8 cellular contexts compared by ENCODE assay signal in the genomic region with DNA sequence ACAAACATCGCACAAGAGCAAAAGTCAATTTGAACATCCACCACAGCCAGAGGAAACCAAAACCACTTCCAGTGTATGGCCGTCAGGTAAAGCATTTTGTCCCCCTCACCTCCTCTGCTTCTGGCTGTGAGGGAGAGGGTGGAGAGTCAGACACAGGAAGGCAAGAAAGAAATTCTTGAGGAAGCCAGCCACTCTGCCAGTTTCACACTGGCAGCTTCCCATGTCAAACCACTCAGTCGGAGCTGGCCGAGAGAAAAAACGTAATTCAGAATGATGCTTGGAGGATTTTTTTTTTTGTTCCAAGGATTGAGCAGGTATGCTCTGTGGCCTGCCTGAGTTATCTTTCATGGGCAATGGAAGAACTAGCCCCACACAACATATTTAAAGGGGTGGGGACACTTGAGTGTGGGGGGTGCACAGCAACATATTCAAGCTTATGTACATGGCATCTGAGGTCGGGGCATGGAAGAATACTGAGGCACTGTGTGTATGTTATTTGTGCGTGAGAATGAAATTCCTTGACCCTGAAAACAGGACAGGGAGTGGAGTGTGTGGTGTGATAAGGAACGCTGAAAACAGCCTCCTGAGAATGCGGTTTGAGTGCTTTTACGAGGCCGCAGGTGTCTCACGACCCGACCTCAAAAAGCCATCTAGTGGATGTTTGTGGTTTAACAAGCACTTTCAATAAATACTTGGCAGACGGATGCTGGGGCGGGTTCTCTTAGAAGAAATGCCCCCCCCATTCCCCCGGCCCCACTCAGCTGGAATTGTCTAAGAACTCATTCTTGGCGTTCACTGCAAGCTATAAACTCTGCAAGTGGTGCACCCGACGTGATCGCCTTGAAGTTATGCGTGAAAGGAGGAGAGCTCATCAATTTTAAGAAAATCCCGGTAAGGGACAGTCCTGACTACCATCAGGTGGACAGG. TPM values are rescaled to one million over a fixed set of nuclear protein-coding genes. Genes with fewer than 3 reads are reported as not detected.
A peak's percentile ranks its signal among the peaks of the same experiment; 100 is the strongest.
DNase-seq lines count a peak whose midpoint lies in the region; ATAC-seq, FAIRE-seq and TF ChIP-seq lines count a peak whose summit lies in the region.

No MANE protein-coding gene starts in this region.

- no peak overlapping the region for H3K4me3 Mint-ChIP-seq in MCF 10A (ENCODE audit: unreplicated experiment)

- H3K27me3 Mint-ChIP-seq in MCF 10A (ENCODE audit: insufficient read depth, unreplicated experiment), result no peaks in the 10 kb centered on the region

- CTCF ChIA-PET in MCF 10A (lab: Yijun Ruan, JAX), result interaction anchor here (0.5 to 2.5 kb wide), 24 partner anchors 9 to 345 kb away, joined by 3 to 17 read pairs (median 3); partner anchors contain the start of genes KIFC1 and ZBTB22

- intact Hi-C loops in MCF 10A (cut with micrococcal nuclease) (loop anchor here (1.0 to 5.0 kb wide), 3 partner anchors 46 to 63 kb away; partner anchors contain the start of gene KIFC1), kidney (cut with DNase I) (no loop called here)

- H3K4me1 ChIP-seq in kidney (ENCODE audit: control insufficient read depth in 1 of 2, insufficient read depth in 1 of 2, low read depth in 1 of 2, low read length in 2 of 2), result peaks cover 0 to 4% of the 10 kb centered on the region in 2 donors

- peak overlapping the region in 1 of 2 donors; percentile 51 for H3K9ac ChIP-seq in kidney (ENCODE audit: low read length in 2 of 2)

- TF ChIP-seq CTCF in AG10803 (conservative IDR thresholded peaks at IDR 0.05; ENCODE audit: low read length), result peak; percentile 53
- peak; percentile 62 for TF ChIP-seq CTCF in MCF 10A (IDR thresholded peaks at IDR 0.05; ENCODE audit: unreplicated experiment)
- peak; percentile 66 for TF ChIP-seq CTCF in kidney (IDR thresholded peaks at IDR 0.05; ENCODE audit: borderline replicate concordance, extremely low read depth, insufficient read depth)

- no peak for FAIRE-seq in kidney (lab: Jason Lieb, UNC)

- H3K27ac ChIP-seq in kidney (ENCODE audit: low read depth in 2 of 2, low read length in 2 of 2), result peak overlapping the region in 1 of 2 donors; percentile 36

- H3K36me3 ChIP-seq in kidney (ENCODE audit: control insufficient read depth in 1 of 2, insufficient read depth in 2 of 2, low read length in 2 of 2), result no peaks in the 10 kb centered on the region

- no TSS peak for BruUV-seq in MCF 10A (replicated peaks; lab: Mats Ljungman, UMichigan)

- ATAC-seq in GM21381 (IDR thresholded peaks at IDR 0.05; ENCODE audit: unreplicated experiment) (peak; percentile 29), HG03378 (IDR thresholded peaks at IDR 0.05; ENCODE audit: unreplicated experiment) (no peak)

- H3K36me3 Mint-ChIP-seq in MCF 10A (ENCODE audit: insufficient read depth, unreplicated experiment), result no peaks in the 10 kb centered on the region

- H3K9me3 ChIP-seq in kidney (ENCODE audit: control insufficient read depth in 1 of 2, low read length in 2 of 2), result no peaks in the 10 kb centered on the region

- H3K4me3 ChIP-seq in AG10803 (ENCODE audit: low read length) (no peak overlapping the region), kidney (ENCODE audit: low read length in 2 of 2) (peak overlapping the region in 1 of 2 donors; percentile 29)

- no peak overlapping the region for H3K27ac Mint-ChIP-seq in MCF 10A (ENCODE audit: low read depth, unreplicated experiment)

- H3K4me1 Mint-ChIP-seq in MCF 10A (ENCODE audit: insufficient read depth, unreplicated experiment), result peaks cover 15% of the 10 kb centered on the region

- POLR2A ChIA-PET in MCF 10A (lab: Yijun Ruan, JAX), result interaction anchor here (0.6 to 3.9 kb wide), 15 partner anchors 13 to 371 kb away, joined by 3 to 19 read pairs (median 3); partner anchors contain the start of genes PFDN6, RPS18, VPS52 and WDR46

- H3K9me3 Mint-ChIP-seq in MCF 10A (ENCODE audit: unreplicated experiment), result no peaks in the 10 kb centered on the region

- DNase-seq in AG10803 (ENCODE audit: low read depth) (peak; percentile 85), NCI-H2107 treated with DMSO at 0.1 percent for 48 hours (lab: John Stamatoyannopoulos, UW; ENCODE audit: unreplicated experiment) (peak; percentile 36), UCSD-AML1 (lab: John Stamatoyannopoulos, UW; ENCODE audit: unreplicated experiment) (peak; percentile 46), MCF 10A (ENCODE audit: unreplicated experiment) (peak; percentile 78), kidney (no peak)
- DNase-seq in stimulated activated CD4-positive, alpha-beta T cell treated with anti-CD3 and anti-CD28 coated beads, Interleukin-1b, Interleukin-23, amount 100 ng/mL, for 4 hours (ENCODE audit: low read depth in 2 of 2), result peak; percentile 32 to 56

RNA-seq across cellular contexts. Expression of gene DAXX, which starts 22.3 kb away (rescaled TPM):
- total RNA-seq in MCF 10A (2022) (39.7 and 47.7 TPM in 2 replicates), kidney (35.5 TPM)
- 23.7 TPM for polyA plus RNA-seq in kidney (ENCODE audit: insufficient read depth, low read depth, low replicate concordance)

RNA-seq across cellular contexts. Expression of gene ZBTB22, which starts 27.5 kb away (rescaled TPM):
- total RNA-seq in MCF 10A (2022) (12.3 and 15.5 TPM in 2 replicates), kidney (22.9 TPM)
- 16.3 TPM for polyA plus RNA-seq in kidney (ENCODE audit: insufficient read depth, low read depth, low replicate concordance)

RNA-seq across cellular contexts. Expression of gene TAPBP, which starts 31.2 kb away (rescaled TPM):
- total RNA-seq in MCF 10A (2022), result 84.9 and 87.9 TPM in 2 replicates
- 217 TPM for total RNA-seq in kidney
- polyA plus RNA-seq in kidney (ENCODE audit: insufficient read depth, low read depth, low replicate concordance), result 53.5 TPM

RNA-seq across cellular contexts. Expression of gene RGL2, which starts 46.3 kb away (rescaled TPM):
- total RNA-seq in MCF 10A (2022) (30.4 and 37.9 TPM in 2 replicates), kidney (92.4 TPM)
- polyA plus RNA-seq in kidney (ENCODE audit: insufficient read depth, low read depth, low replicate concordance), result 56.2 TPM

RNA-seq across cellular contexts. Expression of gene KIFC1, which starts 46.6 kb away (rescaled TPM):
- 20.3 and 27.1 TPM in 2 replicates for total RNA-seq in MCF 10A (2022)
- total RNA-seq in kidney, result 2.3 TPM
- polyA plus RNA-seq in kidney (ENCODE audit: insufficient read depth, low read depth, low replicate concordance), result not detected
